Comparison of ENCODE assay signal across 12 cellular contexts in genomic region chr1:185561629-185562028, GRCh38.
A peak's percentile ranks its signal among the peaks of the same experiment; 100 is the strongest.
DNase-seq lines count a peak whose midpoint lies in the region; ATAC-seq and TF ChIP-seq lines count a peak whose summit lies in the region.
"Had no signal": no experiment of that assay in that cellular context is flagged by ENCODE, and none has a peak within 500 bp of the region (broad histone marks: within the 10 kb centered on the region; RNA-seq: fewer than 3 reads in every experiment).

No MANE protein-coding gene starts in this region.

- DNase-seq in activated CD8-positive, alpha-beta memory T cell treated with anti-CD3 and anti-CD28 coated beads, Interleukin-2, amount 10 ng/mL, durations not matched to agents 7 days and 5 days, result no peak
- no peak for DNase-seq in activated CD8-positive, alpha-beta memory T cell treated with anti-CD3 and anti-CD28 coated beads, Interleukin-2, amount 50 U/mL, for 4 hours
- peak; percentile 85 for DNase-seq in OCI-M1 (lab: John Stamatoyannopoulos, UW)
- peak; percentile 49 for DNase-seq in brain microvascular endothelial cell
- DNase-seq in stimulated activated effector memory CD8-positive, alpha-beta T cell treated with anti-CD3 and anti-CD28 coated beads, Interleukin-12 subunit alpha, Interleukin-12 subunit beta, amount 100 ng/mL, for 72 hours (ENCODE audit: low spot score in 2 of 2), result no peak
- no peak for DNase-seq in inferior parietal cortex (ENCODE audit: extremely low spot score)
- DNase-seq in NCI-H226, result no peak
- DNase-seq: activated CD4-positive, alpha-beta T cell treated with anti-CD3 and anti-CD28 coated beads for 4 hours; NCI-H2029 treated with DMSO at 0.1 percent for 48 hours; pancreas; RPMI8226 had no signal

- peaks cover 12% of the 10 kb centered on the region for H3K36me3 Mint-ChIP-seq in activated CD8-positive, alpha-beta memory T cell treated with anti-CD3 and anti-CD28 coated beads, Interleukin-2, amount 10 ng/mL, durations not matched to agents 7 days and 5 days
- no peaks in the 10 kb centered on the region for H3K36me3 Mint-ChIP-seq in stimulated activated effector memory CD8-positive, alpha-beta T cell treated with anti-CD3 and anti-CD28 coated beads, Interleukin-12 subunit alpha, Interleukin-12 subunit beta, amount 100 ng/mL, for 72 hours

- CTCF ChIA-PET in activated CD8-positive, alpha-beta memory T cell treated with anti-CD3 and anti-CD28 coated beads, Interleukin-2, amount 10 ng/mL, durations not matched to agents 7 days and 5 days (lab: Charles Lee), result interaction anchor here (0.9 to 4.0 kb wide), 6 partner anchors 10 to 245 kb away, joined by 3 to 37 read pairs (median 18); partner anchors contain the start of gene IVNS1ABP

- H3K27ac ChIP-seq in brain microvascular endothelial cell, result no peak overlapping the region
- H3K27ac ChIP-seq: pancreas had no signal

- peak overlapping the region; percentile 18 for H3K4me3 Mint-ChIP-seq in activated CD8-positive, alpha-beta memory T cell treated with anti-CD3 and anti-CD28 coated beads, Interleukin-2, amount 10 ng/mL, durations not matched to agents 7 days and 5 days
- H3K4me3 Mint-ChIP-seq in stimulated activated effector memory CD8-positive, alpha-beta T cell treated with anti-CD3 and anti-CD28 coated beads, Interleukin-12 subunit alpha, Interleukin-12 subunit beta, amount 100 ng/mL, for 72 hours, result peak overlapping the region; percentile 63

- no peaks in the 10 kb centered on the region for H3K36me3 ChIP-seq in brain microvascular endothelial cell (replicated peaks)
- H3K36me3 ChIP-seq: pancreas had no signal

- H3K27me3 Mint-ChIP-seq in activated CD8-positive, alpha-beta memory T cell treated with anti-CD3 and anti-CD28 coated beads, Interleukin-2, amount 10 ng/mL, durations not matched to agents 7 days and 5 days, result no peaks in the 10 kb centered on the region

- ATAC-seq in activated CD8-positive, alpha-beta memory T cell treated with anti-CD3 and anti-CD28 coated beads, Interleukin-2, amount 10 ng/mL, durations not matched to agents 7 days and 5 days, result no peak
- no peak for ATAC-seq in stimulated activated effector memory CD8-positive, alpha-beta T cell treated with anti-CD3 and anti-CD28 coated beads, Interleukin-12 subunit alpha, Interleukin-12 subunit beta, amount 100 ng/mL, for 72 hours
- ATAC-seq in GM21529 (IDR thresholded peaks at IDR 0.05; ENCODE audit: unreplicated experiment), result no peak
- ATAC-seq: pancreas had no signal

- no peak overlapping the region for H3K4me3 ChIP-seq in brain microvascular endothelial cell (ENCODE audit: low read depth, low read length)
- H3K4me3 ChIP-seq: pancreas had no signal

- in situ Hi-C loops in brain microvascular endothelial cell (cut with HindIII; ENCODE audit: low pct_ligation_motif_present, low sequenced_read_pairs), result no loop called here

- TF ChIP-seq CTCF in brain microvascular endothelial cell (IDR thresholded peaks at IDR 0.05; ENCODE audit: low read depth, low read length, missing control alignments), result peak; percentile 3

- H3K27me3 ChIP-seq in brain microvascular endothelial cell (replicated peaks), result no peaks in the 10 kb centered on the region
- H3K27me3 ChIP-seq: pancreas had no signal

- peak overlapping the region; percentile 94 for H3K27ac Mint-ChIP-seq in activated CD8-positive, alpha-beta memory T cell treated with anti-CD3 and anti-CD28 coated beads, Interleukin-2, amount 10 ng/mL, durations not matched to agents 7 days and 5 days
- peak overlapping the region; percentile 90 for H3K27ac Mint-ChIP-seq in stimulated activated effector memory CD8-positive, alpha-beta T cell treated with anti-CD3 and anti-CD28 coated beads, Interleukin-12 subunit alpha, Interleukin-12 subunit beta, amount 100 ng/mL, for 72 hours

- H3K4me1 Mint-ChIP-seq in activated CD8-positive, alpha-beta memory T cell treated with anti-CD3 and anti-CD28 coated beads, Interleukin-2, amount 10 ng/mL, durations not matched to agents 7 days and 5 days, result peaks cover 53% of the 10 kb centered on the region
- H3K4me1 Mint-ChIP-seq in stimulated activated effector memory CD8-positive, alpha-beta T cell treated with anti-CD3 and anti-CD28 coated beads, Interleukin-12 subunit alpha, Interleukin-12 subunit beta, amount 100 ng/mL, for 72 hours, result peaks cover 44% of the 10 kb centered on the region

- no peaks in the 10 kb centered on the region for H3K9me3 Mint-ChIP-seq in activated CD8-positive, alpha-beta memory T cell treated with anti-CD3 and anti-CD28 coated beads, Interleukin-2, amount 10 ng/mL, durations not matched to agents 7 days and 5 days (ENCODE audit: low read depth)
- H3K9me3 Mint-ChIP-seq in stimulated activated effector memory CD8-positive, alpha-beta T cell treated with anti-CD3 and anti-CD28 coated beads, Interleukin-12 subunit alpha, Interleukin-12 subunit beta, amount 100 ng/mL, for 72 hours, result no peaks in the 10 kb centered on the region

Comparison
In these comparisons a context has a peak if more than half of its experiments do, and no peak if none do; other contexts are left out.
1. DNase-seq: peak in OCI-M1 (single experiment) and brain microvascular endothelial cell (single experiment); none in activated CD8-positive, alpha-beta memory T cell treated with anti-CD3 and anti-CD28 coated beads, Interleukin-2, amount 10 ng/mL, durations not matched to agents 7 days and 5 days (single experiment), activated CD8-positive, alpha-beta memory T cell treated with anti-CD3 and anti-CD28 coated beads, Interleukin-2, amount 50 U/mL, for 4 hours (single experiment), stimulated activated effector memory CD8-positive, alpha-beta T cell treated with anti-CD3 and anti-CD28 coated beads, Interleukin-12 subunit alpha, Interleukin-12 subunit beta, amount 100 ng/mL, for 72 hours (0 of 2), inferior parietal cortex (single experiment) and NCI-H226 (single experiment).